ENCODE assay signal across 2 cellular contexts in genomic region chr5:73726606-73727231, GRCh38.
TF ChIP-seq lines count a peak whose summit lies in the region.

No MANE protein-coding gene starts in this region.

TF ChIP-seq in HEK293, 187 proteins besides CTCF, POLR2A, EP300 and RAD21 (continued from another document):
- peak; percentile 68 for TF ChIP-seq PRDM6 (tag by site-specific recombination; IDR thresholded peaks at IDR 0.05)
TF ChIP-seq in HEK293: peak in this region for 2.

TF ChIP-seq in IMR-90, 13 proteins besides CTCF, POLR2A, EP300 and RAD21 (continued from another document):
- no peak for TF ChIP-seq ELK1 (IDR thresholded peaks at IDR 0.05; ENCODE audit: borderline replicate concordance, low read depth, low read length)
- no peak for TF ChIP-seq FOS (IDR thresholded peaks at IDR 0.05; ENCODE audit: low read depth, low read length)
- TF ChIP-seq MAFK (IDR thresholded peaks at IDR 0.05; ENCODE audit: low read depth, low read length) = no peak
- no peak for TF ChIP-seq MXI1 (IDR thresholded peaks at IDR 0.05; ENCODE audit: borderline replicate concordance, low read depth, low read length)
- no peak for TF ChIP-seq MAZ (IDR thresholded peaks at IDR 0.05; ENCODE audit: borderline replicate concordance, low read depth, low read length)
- no peak for TF ChIP-seq CEBPB (IDR thresholded peaks at IDR 0.05; ENCODE audit: low read depth, low read length)
- no peak for TF ChIP-seq RCOR1 (IDR thresholded peaks at IDR 0.05; ENCODE audit: insufficient replicate concordance, low read length)
- TF ChIP-seq USF2 (IDR thresholded peaks at IDR 0.05; ENCODE audit: low read depth, low read length) = no peak
- TF ChIP-seq BHLHE40 (IDR thresholded peaks at IDR 0.05; ENCODE audit: low read depth, low read length) = no peak
- TF ChIP-seq SMC3 (IDR thresholded peaks at IDR 0.05; ENCODE audit: low read depth, low read length) = no peak
